Comparison of ENCODE assay signal across 10 cellular contexts in genomic region chr4:26050212-26050643, GRCh38.
DNase-seq lines count a peak whose midpoint lies in the region; ATAC-seq and TF ChIP-seq lines count a peak whose summit lies in the region.
"Had no signal": no experiment of that assay in that cellular context is flagged by ENCODE, and none has a peak within 500 bp of the region (broad histone marks: within the 10 kb centered on the region; RNA-seq: fewer than 3 reads in every experiment).

No MANE protein-coding gene starts in this region.

- no peaks in the 10 kb centered on the region for H3K79me1 ChIP-seq in mesenchymal stem cell (replicated peaks; ENCODE audit: low read length, poor library complexity, severe bottlenecking)

- no peak overlapping the region for H4K8ac ChIP-seq in mesenchymal stem cell (ENCODE audit: low read length)

- no peak overlapping the region for H3K14ac ChIP-seq in mesenchymal stem cell (ENCODE audit: low read length in 2 of 2)

- H4K91ac ChIP-seq in mesenchymal stem cell (ENCODE audit: low read length), result peak overlapping the region; percentile 53

- no peak overlapping the region for H2BK12ac ChIP-seq in mesenchymal stem cell (ENCODE audit: low read length in 2 of 2)

- TF ChIP-seq CTCF in adrenal gland (IDR thresholded peaks at IDR 0.05) (no peak), upper lobe of left lung (IDR thresholded peaks at IDR 0.05) (no peak)

- H3K4me2 ChIP-seq in mesenchymal stem cell (ENCODE audit: low read length, poor library complexity, severe bottlenecking), result no peak overlapping the region

- H3K9me3 ChIP-seq in adrenal gland (replicated peaks in 1 of 3) (no peaks in the 10 kb centered on the region), mesenchymal stem cell (ENCODE audit: control insufficient read depth, low read length) (no peaks in the 10 kb centered on the region), upper lobe of left lung (no peaks in the 10 kb centered on the region)

- TF ChIP-seq POLR2A in adrenal gland (IDR thresholded peaks at IDR 0.05), result no peak
- TF ChIP-seq POLR2A in upper lobe of left lung (IDR thresholded peaks at IDR 0.05), result no peak

- DNase-seq in adrenal gland (peak; percentile 14 to 61 (median 36)), mesenchymal stem cell (no peak), upper lobe of left lung (peak in 1 of 2 donors; percentile 44), SHP77 (lab: John Stamatoyannopoulos, UW) (no peak)
- DNase-seq in stimulated activated CD8-positive, alpha-beta memory T cell treated with anti-CD3 and anti-CD28 coated beads, Interleukin-4, amount 100 ng/mL, for 48 hours, result no peak
- DNase-seq: kidney; NCI-H2227 treated with DMSO at 0.1 percent for 48 hours; stimulated activated CD4-positive, alpha-beta T cell treated with anti-CD3 and anti-CD28 coated beads, Interleukin-2, amount 100 ng/mL, for 24 hours had no signal

- no peak overlapping the region for H3K18ac ChIP-seq in mesenchymal stem cell (ENCODE audit: low read depth in 1 of 2, low read length in 2 of 2)

- H2BK120ac ChIP-seq in mesenchymal stem cell (ENCODE audit: low read depth, low read length), result no peak overlapping the region

- no peak overlapping the region for H3K4ac ChIP-seq in mesenchymal stem cell (ENCODE audit: low read depth in 1 of 2, low read length in 2 of 2)

- no peaks in the 10 kb centered on the region for H3K4me1 ChIP-seq in adrenal gland (replicated peaks in 1 of 2)
- H3K4me1 ChIP-seq in mesenchymal stem cell (ENCODE audit: control insufficient read depth, insufficient read depth, low read depth, low read length), result peaks cover 7% of the 10 kb centered on the region
- H3K4me1 ChIP-seq in upper lobe of left lung, result peaks cover 0 to 4% (median 2%) of the 10 kb centered on the region in 4 donors

- ATAC-seq in HG03342 (IDR thresholded peaks at IDR 0.05; ENCODE audit: unreplicated experiment) (peak; percentile 51), upper lobe of left lung (ENCODE audit: low FRiP score in 2 of 2) (peak; percentile 44 to 80), GM21515 (IDR thresholded peaks at IDR 0.05; ENCODE audit: unreplicated experiment) (no peak)

- no peak overlapping the region for H2AFZ ChIP-seq in mesenchymal stem cell (ENCODE audit: low read depth, low read length)

- H2AK5ac ChIP-seq in mesenchymal stem cell (ENCODE audit: low read length, severe bottlenecking), result no peak overlapping the region

- no peak overlapping the region for H2BK15ac ChIP-seq in mesenchymal stem cell (ENCODE audit: low read depth, poor library complexity, severe bottlenecking)

- H2BK5ac ChIP-seq in mesenchymal stem cell (ENCODE audit: low read depth, low read length, poor library complexity, severe bottlenecking), result no peak overlapping the region

- H3K27me3 ChIP-seq in adrenal gland (no peaks in the 10 kb centered on the region), mesenchymal stem cell (ENCODE audit: control insufficient read depth in 1 of 2, insufficient read depth in 1 of 2, low read length in 2 of 2) (no peaks in the 10 kb centered on the region), upper lobe of left lung (no peaks in the 10 kb centered on the region)

- no peak overlapping the region for H3K23ac ChIP-seq in mesenchymal stem cell (ENCODE audit: low read length in 2 of 2)

- H3K27ac ChIP-seq in adrenal gland (no peak overlapping the region), mesenchymal stem cell (ENCODE audit: low read length, poor library complexity, severe bottlenecking) (no peak overlapping the region), upper lobe of left lung (no peak overlapping the region)

- no peak overlapping the region for H3K4me3 ChIP-seq in adrenal gland
- H3K4me3 ChIP-seq in mesenchymal stem cell (ENCODE audit: insufficient read depth in 1 of 2, low read depth in 1 of 2, low read length in 2 of 2), result no peak overlapping the region
- no peak overlapping the region for H3K4me3 ChIP-seq in upper lobe of left lung

- peak overlapping the region; percentile 93 for H3K9ac ChIP-seq in mesenchymal stem cell (ENCODE audit: low read length)

- no peak for TF ChIP-seq EP300 in upper lobe of left lung (IDR thresholded peaks at IDR 0.05)

- H3K36me3 ChIP-seq in adrenal gland (replicated peaks in 1 of 2) (no peaks in the 10 kb centered on the region), mesenchymal stem cell (ENCODE audit: control insufficient read depth in 1 of 2, insufficient read depth in 2 of 2, low read depth in 1 of 2, low read length in 2 of 2) (no peaks in the 10 kb centered on the region), upper lobe of left lung (no peaks in the 10 kb centered on the region)

- 62 to 77% (median 72%) methylated on average over 8 of the region's 8 CpGs for WGBS in adrenal gland, 4 donors
- WGBS in mesenchymal stem cell, result 88% methylated on average over 8 of the region's 8 CpGs
- WGBS in upper lobe of left lung, 2 donors, result 69 to 73% methylated on average over 8 of the region's 8 CpGs

- intact Hi-C loops in adrenal gland (cut with DNase I), result no loop called here

Comparison
In these comparisons a context has a peak if more than half of its experiments do, and no peak if none do; other contexts are left out.
1. DNase-seq: peak in adrenal gland (7 of 7); none in mesenchymal stem cell (single experiment), SHP77 (0 of 2) and stimulated activated CD8-positive, alpha-beta memory T cell treated with anti-CD3 and anti-CD28 coated beads, Interleukin-4, amount 100 ng/mL, for 48 hours (single experiment).